Comparison of ENCODE assay signal across 20 cellular contexts in the genomic region with DNA sequence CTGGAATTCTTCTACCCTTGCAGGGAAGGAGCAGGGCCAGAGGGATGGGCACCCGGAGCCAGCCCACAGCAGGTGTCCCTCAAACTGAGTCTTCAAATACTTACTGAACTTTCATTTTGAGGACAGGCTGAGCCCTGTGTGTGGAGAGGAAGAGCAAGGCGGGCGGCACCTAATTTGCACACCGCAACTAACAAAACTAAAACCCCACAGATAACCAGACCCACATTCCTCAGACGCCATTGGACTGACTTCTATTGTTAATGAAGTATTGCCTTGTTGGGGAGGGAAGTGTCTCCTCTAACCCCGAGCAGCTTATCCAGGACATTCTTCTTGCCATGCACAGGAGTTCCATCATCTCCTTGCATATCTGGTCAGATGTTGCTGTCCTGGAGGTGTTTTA.
A peak's percentile ranks its signal among the peaks of the same experiment; 100 is the strongest.
DNase-seq lines count a peak whose midpoint lies in the region; ATAC-seq and TF ChIP-seq lines count a peak whose summit lies in the region.
"Had no signal": no experiment of that assay in that cellular context is flagged by ENCODE, and none has a peak within 500 bp of the region (broad histone marks: within the 10 kb centered on the region; RNA-seq: fewer than 3 reads in every experiment).

No MANE protein-coding gene starts in this region.

- ATAC-seq in SK-N-SH treated with all-trans-retinoic acid at 6 μM for 48 hours = peak; percentile 20
- ATAC-seq in left lung = no peak
- ATAC-seq: heart left ventricle, K562 had no signal

- H3K36me3 ChIP-seq in H7 (replicated peaks; ENCODE audit: control insufficient read depth, insufficient read depth, low read length) = no peaks in the 10 kb centered on the region
- no peaks in the 10 kb centered on the region for H3K36me3 ChIP-seq in uterus
- no peaks in the 10 kb centered on the region for H3K36me3 ChIP-seq in left lung
- H3K36me3 ChIP-seq: BLaER1, colonic mucosa, heart left ventricle, sigmoid colon had no signal

- H3K27ac ChIP-seq in uterus = peak overlapping the region; percentile 85 to 88
- no peak overlapping the region for H3K27ac ChIP-seq in left lung
- H3K27ac ChIP-seq: BLaER1, colonic mucosa, HL-60, sigmoid colon, testis had no signal

- H3K4me1 ChIP-seq in uterus (peaks cover 20 to 25% of the 10 kb centered on the region in 2 donors), left lung (no peaks in the 10 kb centered on the region)
- H3K4me1 ChIP-seq: BLaER1 had no signal

- H3K4me3 ChIP-seq in H7 (ENCODE audit: insufficient read depth, low read depth, low read length) (no peak overlapping the region), fibroblast of villous mesenchyme (ENCODE audit: low read depth, low read length) (no peak overlapping the region), uterus (no peak overlapping the region), left lung (no peak overlapping the region)
- H3K4me3 ChIP-seq: BLaER1, colonic mucosa, heart left ventricle, K562, sigmoid colon, testis had no signal

- DNase-seq in H7 (peak; percentile 13), fibroblast of villous mesenchyme (ENCODE audit: low read depth) (peak; percentile 51), uterus (no peak), GM10266 (ENCODE audit: extremely low spot score) (no peak), left lung (no peak)
- no peak for DNase-seq in stimulated activated CD4-positive, alpha-beta T cell treated with anti-CD3 and anti-CD28 coated beads, Interleukin-4, amount 100 ng/mL, for 24 hours
- DNase-seq: amniotic stem cell; colonic mucosa; heart left ventricle; NCI-H1105; NCI-H82; occipital lobe; sigmoid colon; stimulated activated CD4-positive, alpha-beta T cell treated with anti-CD3 and anti-CD28 coated beads, Interleukin-4, amount 100 ng/mL, for 1 hour; stimulated activated CD8-positive, alpha-beta memory T cell treated with anti-CD3 and anti-CD28 coated beads, Interleukin-4, amount 100 ng/mL, for 48 hours; testis had no signal

- intact Hi-C loops in uterus (cut with DNase I; ENCODE audit: low total_unique reads) = no loop called here
- intact Hi-C loops in left lung (cut with DNase I) = no loop called here

- TF ChIP-seq CTCF in fibroblast of villous mesenchyme (IDR thresholded peaks at IDR 0.05; ENCODE audit: insufficient read depth, low read depth, low read length) (no peak), uterus (IDR thresholded peaks at IDR 0.05) (no peak), GM10266 (IDR thresholded peaks at IDR 0.05; ENCODE audit: control insufficient read depth, insufficient read depth, low read depth, missing control alignments) (no peak), left lung (IDR thresholded peaks at IDR 0.05) (no peak)

- no peak for TF ChIP-seq POLR2A in uterus (IDR thresholded peaks at IDR 0.05)

- no peaks in the 10 kb centered on the region for H3K9me3 ChIP-seq in uterus
- H3K9me3 ChIP-seq in left lung = no peaks in the 10 kb centered on the region
- H3K9me3 ChIP-seq: BLaER1, colonic mucosa, heart left ventricle, sigmoid colon, testis had no signal

- H3K27me3 ChIP-seq in H7 (ENCODE audit: control insufficient read depth, insufficient read depth, low read length) (no peaks in the 10 kb centered on the region), uterus (no peaks in the 10 kb centered on the region), left lung (no peaks in the 10 kb centered on the region)
- H3K27me3 ChIP-seq: BLaER1, colonic mucosa, heart left ventricle, sigmoid colon, testis had no signal

TF ChIP-seq in SK-N-SH treated with all-trans-retinoic acid at 6 μM for 48 hours, 23 proteins besides CTCF, POLR2A, EP300 and RAD21:
- TF ChIP-seq ISL1 (CRISPR knock-in tag; IDR thresholded peaks at IDR 0.05) (peak; percentile 43; the same call in 1 of the 2 replicates), GLIS3 (CRISPR knock-in tag; IDR thresholded peaks at IDR 0.05) (no peak), ZNF8 (CRISPR knock-in tag; IDR thresholded peaks at IDR 0.05) (no peak), PATZ1 (CRISPR knock-in tag; IDR thresholded peaks at IDR 0.05; ENCODE audit: borderline replicate concordance) (no peak)
- TF ChIP-seq, protein P1, sequence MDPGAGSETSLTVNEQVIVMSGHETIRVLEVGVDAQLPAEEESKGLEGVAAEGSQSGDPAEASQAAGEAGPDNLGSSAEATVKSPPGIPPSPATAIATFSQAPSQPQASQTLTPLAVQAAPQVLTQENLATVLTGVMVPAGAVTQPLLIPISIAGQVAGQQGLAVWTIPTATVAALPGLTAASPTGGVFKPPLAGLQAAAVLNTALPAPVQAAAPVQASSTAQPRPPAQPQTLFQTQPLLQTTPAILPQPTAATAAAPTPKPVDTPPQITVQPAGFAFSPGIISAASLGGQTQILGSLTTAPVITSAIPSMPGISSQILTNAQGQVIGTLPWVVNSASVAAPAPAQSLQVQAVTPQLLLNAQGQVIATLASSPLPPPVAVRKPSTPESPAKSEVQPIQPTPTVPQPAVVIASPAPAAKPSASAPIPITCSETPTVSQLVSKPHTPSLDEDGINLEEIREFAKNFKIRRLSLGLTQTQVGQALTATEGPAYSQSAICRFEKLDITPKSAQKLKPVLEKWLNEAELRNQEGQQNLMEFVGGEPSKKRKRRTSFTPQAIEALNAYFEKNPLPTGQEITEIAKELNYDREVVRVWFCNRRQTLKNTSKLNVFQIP (CRISPR knock-in tag; IDR thresholded peaks at IDR 0.05; ENCODE audit: borderline replicate concordance, low read depth) = no peak

Comparison
In these comparisons a context has a peak if more than half of its experiments do, and no peak if none do; other contexts are left out.
1. DNase-seq: peak in H7 (single experiment) and fibroblast of villous mesenchyme (single experiment); none in uterus (0 of 2), stimulated activated CD4-positive, alpha-beta T cell treated with anti-CD3 and anti-CD28 coated beads, Interleukin-4, amount 100 ng/mL, for 24 hours (single experiment), GM10266 (single experiment) and left lung (0 of 2).
2. H3K27ac ChIP-seq: peak in uterus (2 of 2); none in left lung (0 of 2).